7 cellular contexts compared by ENCODE assay signal in genomic region chr1:160981584-160982411, GRCh38. TPM values are rescaled to one million over a fixed set of nuclear protein-coding genes. Genes with fewer than 3 reads are reported as not detected.
DNase-seq lines count a peak whose midpoint lies in the region; ATAC-seq and TF ChIP-seq lines count a peak whose summit lies in the region.

No MANE protein-coding gene starts in this region.

- H3K36me3 ChIP-seq in HUES48 (ENCODE audit: control insufficient read depth, insufficient read depth, low read length) = no peaks in the 10 kb centered on the region
- no peaks in the 10 kb centered on the region for H3K36me3 ChIP-seq in left ventricle myocardium inferior
- no peaks in the 10 kb centered on the region for H3K36me3 ChIP-seq in psoas muscle (ENCODE audit: insufficient read depth in 1 of 2, low read depth in 1 of 2)

- no TSS peak for BruUV-seq in MCF 10A (replicated peaks; lab: Mats Ljungman, UMichigan)

- intact Hi-C loops in activated CD4-positive, alpha-beta memory T cell treated with anti-CD3 and anti-CD28 coated beads for 36 hours (cut with micrococcal nuclease) = no loop called here
- intact Hi-C loops in left ventricle myocardium inferior (cut with micrococcal nuclease) = no loop called here
- intact Hi-C loops in MCF 10A (cut with micrococcal nuclease) = no loop called here
- intact Hi-C loops in psoas muscle (cut with DNase I) = no loop called here

- WGBS in psoas muscle, 3 donors = 3 to 5% (median 4%) methylated on average over 41 to 42 of the region's 42 CpGs

- ATAC-seq in GM19035 (IDR thresholded peaks at IDR 0.05; ENCODE audit: unreplicated experiment) (no peak), psoas muscle (no peak)

- H3K4me3 Mint-ChIP-seq in activated CD4-positive, alpha-beta memory T cell treated with anti-CD3 and anti-CD28 coated beads for 36 hours = peak overlapping the region; percentile 51
- H3K4me3 Mint-ChIP-seq in MCF 10A (ENCODE audit: unreplicated experiment) = no peak overlapping the region

- H3K36me3 Mint-ChIP-seq in activated CD4-positive, alpha-beta memory T cell treated with anti-CD3 and anti-CD28 coated beads for 36 hours = no peaks in the 10 kb centered on the region
- no peaks in the 10 kb centered on the region for H3K36me3 Mint-ChIP-seq in MCF 10A (ENCODE audit: insufficient read depth, unreplicated experiment)

- peaks cover 34% of the 10 kb centered on the region for H3K4me1 ChIP-seq in HUES48 (ENCODE audit: control insufficient read depth, insufficient read depth, low read length)
- H3K4me1 ChIP-seq in left ventricle myocardium inferior = peaks cover 10% of the 10 kb centered on the region
- no peaks in the 10 kb centered on the region for H3K4me1 ChIP-seq in psoas muscle

- H3K27me3 Mint-ChIP-seq in activated CD4-positive, alpha-beta memory T cell treated with anti-CD3 and anti-CD28 coated beads for 36 hours = peaks cover 23% of the 10 kb centered on the region
- H3K27me3 Mint-ChIP-seq in MCF 10A (ENCODE audit: insufficient read depth, unreplicated experiment) = no peaks in the 10 kb centered on the region

- POLR2A ChIA-PET in activated CD4-positive, alpha-beta memory T cell treated with anti-CD3 and anti-CD28 coated beads for 36 hours (lab: Charles Lee) = no interaction called here
- POLR2A ChIA-PET in MCF 10A (lab: Yijun Ruan, JAX) = interaction anchor here (1.2 kb wide), 1 partner anchor 29 kb away, joined by 4 read pairs; no protein-coding TSS in a partner anchor

- H3K27ac ChIP-seq in HUES48 (ENCODE audit: low read depth, low read length) (peak overlapping the region; percentile 73), left ventricle myocardium inferior (replicated peaks) (no peak overlapping the region), psoas muscle (no peak overlapping the region)

- H3K9me3 Mint-ChIP-seq in activated CD4-positive, alpha-beta memory T cell treated with anti-CD3 and anti-CD28 coated beads for 36 hours = peaks cover 4% of the 10 kb centered on the region
- H3K9me3 Mint-ChIP-seq in MCF 10A (ENCODE audit: unreplicated experiment) = no peaks in the 10 kb centered on the region

- CTCF ChIA-PET in activated CD4-positive, alpha-beta memory T cell treated with anti-CD3 and anti-CD28 coated beads for 36 hours (lab: Charles Lee) = interaction anchor here (0.5 to 0.9 kb wide), 2 partner anchors 8 to 226 kb away, joined by 3 to 5 read pairs; no protein-coding TSS in a partner anchor
- CTCF ChIA-PET in MCF 10A (lab: Yijun Ruan, JAX) = interaction anchor here (0.7 kb wide), 1 partner anchor 136 kb away, joined by 4 read pairs; no protein-coding TSS in a partner anchor

- H3K9me3 ChIP-seq in HUES48 (ENCODE audit: control insufficient read depth, insufficient read depth, low read length) = peaks cover 7% of the 10 kb centered on the region; the same call in 1 of the 2 replicates
- no peaks in the 10 kb centered on the region for H3K9me3 ChIP-seq in left ventricle myocardium inferior (replicated peaks)
- H3K9me3 ChIP-seq in psoas muscle = no peaks in the 10 kb centered on the region

- H3K9ac ChIP-seq in HUES48 (ENCODE audit: low read depth, low read length) = peak overlapping the region; percentile 76

- peak; percentile 15 for DNase-seq in activated CD4-positive, alpha-beta memory T cell treated with anti-CD3 and anti-CD28 coated beads for 36 hours
- DNase-seq in left ventricle myocardium inferior = no peak
- no peak for DNase-seq in retinal pigment epithelial cell (ENCODE audit: low read depth)
- no peak for DNase-seq in MCF 10A (ENCODE audit: unreplicated experiment)
- no peak for DNase-seq in psoas muscle

- H3K4me3 ChIP-seq in HUES48 (ENCODE audit: low read depth, low read length) = peak overlapping the region; percentile 57
- peak overlapping the region; percentile 50 for H3K4me3 ChIP-seq in left ventricle myocardium inferior
- H3K4me3 ChIP-seq in retinal pigment epithelial cell (ENCODE audit: low read length) = peak overlapping the region; percentile 7
- no peak overlapping the region for H3K4me3 ChIP-seq in psoas muscle

- no peak overlapping the region for H3K27ac Mint-ChIP-seq in activated CD4-positive, alpha-beta memory T cell treated with anti-CD3 and anti-CD28 coated beads for 36 hours
- no peak overlapping the region for H3K27ac Mint-ChIP-seq in MCF 10A (ENCODE audit: low read depth, unreplicated experiment)

- H3K27me3 ChIP-seq in HUES48 (ENCODE audit: control insufficient read depth, insufficient read depth, low read length) = no peaks in the 10 kb centered on the region
- peaks cover 65% of the 10 kb centered on the region for H3K27me3 ChIP-seq in left ventricle myocardium inferior (ENCODE audit: low read depth)
- H3K27me3 ChIP-seq in psoas muscle (ENCODE audit: insufficient read depth in 3 of 3, low read length in 2 of 3) = peaks cover 0 to 23% (median 10%) of the 10 kb centered on the region in 3 donors

- no peak for TF ChIP-seq CTCF in left ventricle myocardium inferior (IDR thresholded peaks at IDR 0.05; ENCODE audit: borderline replicate concordance)
- no peak for TF ChIP-seq CTCF in retinal pigment epithelial cell (conservative IDR thresholded peaks at IDR 0.05; ENCODE audit: low read depth, low read length)
- TF ChIP-seq CTCF in MCF 10A (IDR thresholded peaks at IDR 0.05; ENCODE audit: unreplicated experiment) = no peak
- no peak for TF ChIP-seq CTCF in psoas muscle (IDR thresholded peaks at IDR 0.05)

- peaks cover 6% of the 10 kb centered on the region for H3K4me1 Mint-ChIP-seq in activated CD4-positive, alpha-beta memory T cell treated with anti-CD3 and anti-CD28 coated beads for 36 hours (ENCODE audit: low read depth)
- no peaks in the 10 kb centered on the region for H3K4me1 Mint-ChIP-seq in MCF 10A (ENCODE audit: insufficient read depth, unreplicated experiment)

RNA-seq across cellular contexts. Expression of gene ITLN2, which starts 27.2 kb away (rescaled TPM):
- not detected for total RNA-seq in activated CD4-positive, alpha-beta memory T cell treated with anti-CD3 and anti-CD28 coated beads for 36 hours
- total RNA-seq in left ventricle myocardium inferior (0.19 TPM), MCF 10A (2022) (0.27 TPM in 1 of 2 replicates, not detected in the other), psoas muscle (not detected)
- not detected for polyA plus RNA-seq in psoas muscle

RNA-seq across cellular contexts. Expression of gene F11R, which starts 39.2 kb away (rescaled TPM):
- total RNA-seq in activated CD4-positive, alpha-beta memory T cell treated with anti-CD3 and anti-CD28 coated beads for 36 hours = 10 to 100 TPM; 21.3 to 25.3 TPM
- total RNA-seq in left ventricle myocardium inferior (8.3 TPM), MCF 10A (2022) (73.6 and 76.8 TPM in 2 replicates), psoas muscle (10 to 100 TPM in 1 of 4 donors, 1 to 10 TPM in 3; 5.1 to 13.8 (median 8.6) TPM)
- polyA plus RNA-seq in psoas muscle = 1 to 10 TPM; 2.9 to 5.2 (median 3.6) TPM

RNA-seq across cellular contexts. Expression of gene TSTD1, which starts 57.0 kb away (rescaled TPM):
- total RNA-seq in activated CD4-positive, alpha-beta memory T cell treated with anti-CD3 and anti-CD28 coated beads for 36 hours = 10 to 100 TPM; 70.2 to 77.7 TPM
- total RNA-seq in left ventricle myocardium inferior (13.4 TPM), MCF 10A (2022) (35.2 and 48.0 TPM in 2 replicates), psoas muscle (10 to 100 TPM in 2 of 4 donors, 1 to 10 TPM in 2; 2.5 to 33.9 (median 8.2) TPM)
- 10 to 100 TPM in 2 of 3 donors, 1 to 10 TPM in 1; 9.3 to 20.5 (median 10.4) TPM for polyA plus RNA-seq in psoas muscle
